ENCODE assay signal across 10 cellular contexts in genomic region chr12:132284071-132284492, GRCh38.
A peak's percentile ranks its signal among the peaks of the same experiment; 100 is the strongest.
DNase-seq lines count a peak whose midpoint lies in the region; ATAC-seq and TF ChIP-seq lines count a peak whose summit lies in the region.
"Had no signal": no experiment of that assay in that cellular context is flagged by ENCODE, and none has a peak within 500 bp of the region (broad histone marks: within the 10 kb centered on the region; RNA-seq: fewer than 3 reads in every experiment).

No MANE protein-coding gene starts in this region.

- H3K4me1 ChIP-seq in HEK293 (ENCODE audit: control insufficient read depth, insufficient read depth, low read length), result no peaks in the 10 kb centered on the region

- no peak overlapping the region for H3K27ac ChIP-seq in HEK293 (ENCODE audit: extremely low read depth, low read depth, low read length)
- H3K27ac ChIP-seq: neutrophil had no signal

- no peak overlapping the region for H3K4me3 ChIP-seq in HEK293 (ENCODE audit: low read depth, low read length)

- TF ChIP-seq CTCF in HEK293 (tag by site-specific recombination; IDR thresholded peaks at IDR 0.05), result peak; percentile 54; the same call in 1 of the 2 replicates

- POLR2A ChIA-PET in HEK293 (lab: Yijun Ruan, JAX), result no interaction called here

- CTCF ChIA-PET in HEK293 (lab: Yijun Ruan, JAX), result interaction anchor here (0.6 to 1.4 kb wide), 4 partner anchors 9 to 331 kb away, joined by 3 to 8 read pairs (median 3); no protein-coding TSS in a partner anchor

- ATAC-seq in HG02852 (IDR thresholded peaks at IDR 0.05; ENCODE audit: unreplicated experiment), result no peak

- no peaks in the 10 kb centered on the region for H3K36me3 ChIP-seq in HEK293 (ENCODE audit: control insufficient read depth in 2 of 2, insufficient read depth in 1 of 2, low read length in 2 of 2)
- H3K36me3 ChIP-seq: neutrophil had no signal

- DNase-seq in AG20443 (ENCODE audit: low spot score), result peak; percentile 42
- peak; percentile 30 for DNase-seq in amniotic epithelial cell (ENCODE audit: low read depth)
- peak; percentile 72 for DNase-seq in left kidney (ENCODE audit: low read depth, low spot score)
- DNase-seq in NCI-H524 (lab: John Stamatoyannopoulos, UW), result no peak
- DNase-seq in activated CD4-positive, CD25-positive, alpha-beta regulatory T cell (lab: John Stamatoyannopoulos, UW), result no peak
- DNase-seq in NCI-H2196 treated with DMSO at 0.1 percent for 48 hours (lab: John Stamatoyannopoulos, UW; ENCODE audit: unreplicated experiment), result no peak
- DNase-seq: NCI-H446 treated with DMSO at 0.1 percent for 48 hours had no signal

- H3K9me3 ChIP-seq in HEK293 (ENCODE audit: control insufficient read depth, insufficient read depth, low read depth, low read length), result no peaks in the 10 kb centered on the region
- H3K9me3 ChIP-seq: neutrophil had no signal

TF ChIP-seq in HEK293, 187 proteins besides CTCF, POLR2A, EP300 and RAD21:
- TF ChIP-seq, protein P1, sequence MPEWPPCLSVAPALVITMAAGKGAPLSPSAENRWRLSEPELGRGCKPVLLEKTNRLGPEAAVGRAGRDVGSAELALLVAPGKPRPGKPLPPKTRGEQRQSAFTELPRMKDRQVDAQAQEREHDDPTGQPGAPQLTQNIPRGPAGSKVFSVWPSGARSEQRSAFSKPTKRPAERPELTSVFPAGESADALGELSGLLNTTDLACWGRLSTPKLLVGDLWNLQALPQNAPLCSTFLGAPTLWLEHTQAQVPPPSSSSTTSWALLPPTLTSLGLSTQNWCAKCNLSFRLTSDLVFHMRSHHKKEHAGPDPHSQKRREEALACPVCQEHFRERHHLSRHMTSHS (tag by site-specific recombination; IDR thresholded peaks at IDR 0.05), result no peak
- peak; percentile 71 for TF ChIP-seq ZNF2 (tag by site-specific recombination; IDR thresholded peaks at IDR 0.05)
- TF ChIP-seq ZNF654 (tag by site-specific recombination; IDR thresholded peaks at IDR 0.05; ENCODE audit: low read depth), result peak; percentile 20
- TF ChIP-seq KLF1 (tag by site-specific recombination; IDR thresholded peaks at IDR 0.05), result 0 out of 2 replicates have a peak, but pooled peaks have one; percentile 15
- peak; percentile 82 for TF ChIP-seq EGR2 (tag by site-specific recombination; IDR thresholded peaks at IDR 0.05; ENCODE audit: low read depth)
- TF ChIP-seq, protein P2, sequence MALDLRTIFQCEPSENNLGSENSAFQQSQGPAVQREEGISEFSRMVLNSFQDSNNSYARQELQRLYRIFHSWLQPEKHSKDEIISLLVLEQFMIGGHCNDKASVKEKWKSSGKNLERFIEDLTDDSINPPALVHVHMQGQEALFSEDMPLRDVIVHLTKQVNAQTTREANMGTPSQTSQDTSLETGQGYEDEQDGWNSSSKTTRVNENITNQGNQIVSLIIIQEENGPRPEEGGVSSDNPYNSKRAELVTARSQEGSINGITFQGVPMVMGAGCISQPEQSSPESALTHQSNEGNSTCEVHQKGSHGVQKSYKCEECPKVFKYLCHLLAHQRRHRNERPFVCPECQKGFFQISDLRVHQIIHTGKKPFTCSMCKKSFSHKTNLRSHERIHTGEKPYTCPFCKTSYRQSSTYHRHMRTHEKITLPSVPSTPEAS (tag by site-specific recombination; IDR thresholded peaks at IDR 0.05), result peak; percentile 99
- peak; percentile 29 for TF ChIP-seq ZBTB26 (tag by site-specific recombination; optimal IDR thresholded peaks at IDR 0.05)
- no peak for TF ChIP-seq ATF2 (tag by site-specific recombination; IDR thresholded peaks at IDR 0.05; ENCODE audit: low read depth)
- TF ChIP-seq, protein P3, sequence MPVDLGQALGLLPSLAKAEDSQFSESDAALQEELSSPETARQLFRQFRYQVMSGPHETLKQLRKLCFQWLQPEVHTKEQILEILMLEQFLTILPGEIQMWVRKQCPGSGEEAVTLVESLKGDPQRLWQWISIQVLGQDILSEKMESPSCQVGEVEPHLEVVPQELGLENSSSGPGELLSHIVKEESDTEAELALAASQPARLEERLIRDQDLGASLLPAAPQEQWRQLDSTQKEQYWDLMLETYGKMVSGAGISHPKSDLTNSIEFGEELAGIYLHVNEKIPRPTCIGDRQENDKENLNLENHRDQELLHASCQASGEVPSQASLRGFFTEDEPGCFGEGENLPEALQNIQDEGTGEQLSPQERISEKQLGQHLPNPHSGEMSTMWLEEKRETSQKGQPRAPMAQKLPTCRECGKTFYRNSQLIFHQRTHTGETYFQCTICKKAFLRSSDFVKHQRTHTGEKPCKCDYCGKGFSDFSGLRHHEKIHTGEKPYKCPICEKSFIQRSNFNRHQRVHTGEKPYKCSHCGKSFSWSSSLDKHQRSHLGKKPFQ (tag by site-specific recombination; IDR thresholded peaks at IDR 0.05), result peak; percentile 56
- TF ChIP-seq ZFHX2 (tag by site-specific recombination; conservative IDR thresholded peaks at IDR 0.05), result peak; percentile 88
- TF ChIP-seq SALL2 (tag by site-specific recombination; IDR thresholded peaks at IDR 0.05; ENCODE audit: borderline replicate concordance), result no peak
TF ChIP-seq in HEK293: peak in this region for 8.

Comparison
In these comparisons a context has a peak if more than half of its experiments do, and no peak if none do; other contexts are left out.
1. DNase-seq: peak in AG20443 (single experiment), amniotic epithelial cell (single experiment) and left kidney (single experiment); none in NCI-H524 (0 of 2), activated CD4-positive, CD25-positive, alpha-beta regulatory T cell (0 of 4) and NCI-H2196 treated with DMSO at 0.1 percent for 48 hours (single experiment).